9 cellular contexts compared by ENCODE assay signal in genomic region chr3:195162033-195162669, GRCh38.
DNase-seq lines count a peak whose midpoint lies in the region; ATAC-seq and TF ChIP-seq lines count a peak whose summit lies in the region.
"Had no signal": no experiment of that assay in that cellular context is flagged by ENCODE, and none has a peak within 500 bp of the region (broad histone marks: within the 10 kb centered on the region; RNA-seq: fewer than 3 reads in every experiment).

No MANE protein-coding gene starts in this region.

- intact Hi-C loops in PC-3 (cut with micrococcal nuclease) = no loop called here

- POLR2A ChIA-PET in PC-3 (lab: Charles Lee; ENCODE audit: unreplicated experiment) = no interaction called here

- no peak overlapping the region for H2AFZ ChIP-seq in PC-3 (ENCODE audit: low read length)

- H3K9me3 ChIP-seq in gastroesophageal sphincter = no peaks in the 10 kb centered on the region
- H3K9me3 ChIP-seq in subcutaneous abdominal adipose tissue (ENCODE audit: control insufficient read depth in 5 of 5, low read length in 5 of 5) = no peaks in the 10 kb centered on the region
- no peaks in the 10 kb centered on the region for H3K9me3 ChIP-seq in PC-3 (ENCODE audit: low read length)

- H3K9me3 Mint-ChIP-seq in activated T-cell treated with anti-CD3 and anti-CD28 coated beads, Interleukin-2, amount 50 U/mL, for 72 hours = no peaks in the 10 kb centered on the region

- no TSS peak for BruUV-seq in PC-3 (replicated peaks; lab: Mats Ljungman, UMichigan)

- peaks cover 43% of the 10 kb centered on the region for H3K4me1 Mint-ChIP-seq in activated T-cell treated with anti-CD3 and anti-CD28 coated beads, Interleukin-2, amount 50 U/mL, for 72 hours (ENCODE audit: low read depth)

- no peaks in the 10 kb centered on the region for H3K27me3 Mint-ChIP-seq in activated T-cell treated with anti-CD3 and anti-CD28 coated beads, Interleukin-2, amount 50 U/mL, for 72 hours (ENCODE audit: low read depth)

- no peaks in the 10 kb centered on the region for H3F3A ChIP-seq in PC-3 (ENCODE audit: low read length, unreplicated experiment)

- WGBS in gastroesophageal sphincter (ENCODE audit: low coverage in 1 of 2), 2 donors = 49 to 82% methylated on average over 8 to 12 of the region's 15 CpGs

- H3K36me3 Mint-ChIP-seq in activated T-cell treated with anti-CD3 and anti-CD28 coated beads, Interleukin-2, amount 50 U/mL, for 72 hours (ENCODE audit: insufficient read depth in 2 of 2) = no peaks in the 10 kb centered on the region

- H3K79me2 ChIP-seq in PC-3 (ENCODE audit: low read length) = no peaks in the 10 kb centered on the region

- peak in 1 of 2 donors; percentile 26 for DNase-seq in activated T-cell treated with anti-CD3 and anti-CD28 coated beads, Interleukin-2, amount 50 U/mL, for 72 hours
- no peak for DNase-seq in activated T-cell treated with anti-CD3 and anti-CD28 coated beads, Interleukin-2, amount 50 U/mL, for 48 hours
- DNase-seq in KG1 (lab: John Stamatoyannopoulos, UW) (peak; percentile 62), D341Med (ENCODE audit: low spot score) (no peak), PC-3 (no peak), islet precursor cell (no peak)

- H3K9me2 ChIP-seq in PC-3 (replicated peaks; ENCODE audit: low read length) = no peaks in the 10 kb centered on the region

- TF ChIP-seq EP300 in gastroesophageal sphincter (IDR thresholded peaks at IDR 0.05) = no peak

- no peaks in the 10 kb centered on the region for H3K36me3 ChIP-seq in gastroesophageal sphincter
- no peaks in the 10 kb centered on the region for H3K36me3 ChIP-seq in subcutaneous abdominal adipose tissue (ENCODE audit: control insufficient read depth in 5 of 5, insufficient read depth in 5 of 5, low read length in 5 of 5)
- no peaks in the 10 kb centered on the region for H3K36me3 ChIP-seq in PC-3 (ENCODE audit: low read depth, low read length)

- no peak overlapping the region for H3K4me2 ChIP-seq in PC-3 (ENCODE audit: low read length)

- H3K4me1 ChIP-seq in gastroesophageal sphincter (peaks cover 0 to 41% (median 15%) of the 10 kb centered on the region in 3 donors), subcutaneous abdominal adipose tissue (ENCODE audit: control insufficient read depth in 5 of 5, insufficient read depth in 5 of 5, low read length in 5 of 5) (peaks cover 10 to 55% (median 21%) of the 10 kb centered on the region in 5 donors), PC-3 (ENCODE audit: insufficient read depth, low read length) (peaks cover 17% of the 10 kb centered on the region)

- ATAC-seq in activated T-cell treated with anti-CD3 and anti-CD28 coated beads, Interleukin-2, amount 50 U/mL, for 72 hours (replicated peaks in 1 of 2) = peak; percentile 43 to 54
- peak; percentile 61 for ATAC-seq in gastroesophageal sphincter
- ATAC-seq in PC-3 = no peak

- no peak for TF ChIP-seq POLR2A in gastroesophageal sphincter (IDR thresholded peaks at IDR 0.05)

- peak overlapping the region in 1 of 5 donors; percentile 25 for H3K9ac ChIP-seq in subcutaneous abdominal adipose tissue (ENCODE audit: low read length in 5 of 5)
- H3K9ac ChIP-seq in PC-3 (ENCODE audit: low read length) = no peak overlapping the region

- H3K4me3 Mint-ChIP-seq in activated T-cell treated with anti-CD3 and anti-CD28 coated beads, Interleukin-2, amount 50 U/mL, for 72 hours = peak overlapping the region in 1 of 2 donors; percentile 21

- H3K27ac Mint-ChIP-seq in activated T-cell treated with anti-CD3 and anti-CD28 coated beads, Interleukin-2, amount 50 U/mL, for 72 hours = peak overlapping the region; percentile 48

- TF ChIP-seq CTCF in gastroesophageal sphincter (IDR thresholded peaks at IDR 0.05) (no peak), PC-3 (conservative IDR thresholded peaks at IDR 0.05; ENCODE audit: low read depth, low read length) (no peak)

- CTCF ChIA-PET in PC-3 (lab: Charles Lee) = no interaction called here

- H3K27ac ChIP-seq in gastroesophageal sphincter (peak overlapping the region in 3 of 4 donors; percentile 28 to 76 (median 73)), subcutaneous abdominal adipose tissue (ENCODE audit: low read depth, low read length) (peak overlapping the region; percentile 2), PC-3 (ENCODE audit: low read length) (no peak overlapping the region)
- H3K27ac ChIP-seq: SK-N-MC had no signal

- no peak overlapping the region for H3K4me3 ChIP-seq in gastroesophageal sphincter
- H3K4me3 ChIP-seq in subcutaneous abdominal adipose tissue (ENCODE audit: low read depth in 1 of 5, low read length in 5 of 5) = no peak overlapping the region
- no peak overlapping the region for H3K4me3 ChIP-seq in PC-3 (ENCODE audit: low read length)
- H3K4me3 ChIP-seq: SK-N-MC had no signal

- H3K27me3 ChIP-seq in gastroesophageal sphincter = no peaks in the 10 kb centered on the region
- no peaks in the 10 kb centered on the region for H3K27me3 ChIP-seq in subcutaneous abdominal adipose tissue (ENCODE audit: control insufficient read depth in 5 of 5, insufficient read depth in 4 of 5, low read length in 5 of 5)
- H3K27me3 ChIP-seq in PC-3 (ENCODE audit: low read length) = no peaks in the 10 kb centered on the region

- no peaks in the 10 kb centered on the region for H4K20me1 ChIP-seq in PC-3 (ENCODE audit: low read length)
